In the genomic region with DNA sequence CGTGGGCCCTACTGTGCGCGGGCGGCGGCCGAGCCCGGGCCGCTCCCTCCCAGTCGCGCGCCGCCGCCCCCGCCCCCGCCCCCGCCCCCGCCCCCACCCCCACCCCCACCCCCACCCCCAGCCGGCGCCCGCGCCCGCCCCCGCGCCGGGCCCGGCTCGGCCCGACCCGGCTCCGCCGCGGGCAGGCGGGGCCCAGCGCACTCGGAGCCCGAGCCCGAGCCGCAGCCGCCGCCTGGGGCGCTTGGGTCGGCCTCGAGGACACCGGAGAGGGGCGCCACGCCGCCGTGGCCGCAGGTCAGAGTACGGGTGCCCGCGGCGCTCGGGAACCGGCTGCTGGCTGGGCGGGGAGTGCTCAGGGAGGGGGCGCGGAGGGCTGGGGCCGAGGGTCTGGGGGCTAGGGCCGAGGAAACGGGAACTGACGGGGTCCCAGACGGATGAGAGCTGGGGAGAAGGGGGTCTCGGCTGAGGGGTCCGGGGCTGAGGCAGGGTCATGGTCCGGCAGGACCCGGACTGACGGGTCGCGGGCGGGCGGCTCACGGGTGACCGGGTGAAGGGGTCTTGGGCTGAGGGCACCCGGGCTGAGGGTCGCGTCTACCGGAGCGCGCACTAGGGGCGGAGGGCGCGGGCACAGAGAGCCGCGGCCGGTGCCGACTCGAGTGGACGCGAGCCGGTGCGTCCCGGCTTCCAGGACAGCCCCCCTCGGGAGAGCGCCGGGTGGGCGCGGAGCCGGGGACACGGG, we compare ENCODE assay signal across 1 cellular context.
TF ChIP-seq lines count a peak whose summit lies in the region.

No MANE protein-coding gene starts in this region.

TF ChIP-seq in SK-N-SH, 30 proteins besides CTCF, POLR2A, EP300 and RAD21 (continued from another document):
- TF ChIP-seq, protein P1, sequence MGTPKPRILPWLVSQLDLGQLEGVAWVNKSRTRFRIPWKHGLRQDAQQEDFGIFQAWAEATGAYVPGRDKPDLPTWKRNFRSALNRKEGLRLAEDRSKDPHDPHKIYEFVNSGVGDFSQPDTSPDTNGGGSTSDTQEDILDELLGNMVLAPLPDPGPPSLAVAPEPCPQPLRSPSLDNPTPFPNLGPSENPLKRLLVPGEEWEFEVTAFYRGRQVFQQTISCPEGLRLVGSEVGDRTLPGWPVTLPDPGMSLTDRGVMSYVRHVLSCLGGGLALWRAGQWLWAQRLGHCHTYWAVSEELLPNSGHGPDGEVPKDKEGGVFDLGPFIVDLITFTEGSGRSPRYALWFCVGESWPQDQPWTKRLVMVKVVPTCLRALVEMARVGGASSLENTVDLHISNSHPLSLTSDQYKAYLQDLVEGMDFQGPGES (IDR thresholded peaks at IDR 0.05; ENCODE audit: low read depth, low read length) = no peak
- TF ChIP-seq, protein P2, sequence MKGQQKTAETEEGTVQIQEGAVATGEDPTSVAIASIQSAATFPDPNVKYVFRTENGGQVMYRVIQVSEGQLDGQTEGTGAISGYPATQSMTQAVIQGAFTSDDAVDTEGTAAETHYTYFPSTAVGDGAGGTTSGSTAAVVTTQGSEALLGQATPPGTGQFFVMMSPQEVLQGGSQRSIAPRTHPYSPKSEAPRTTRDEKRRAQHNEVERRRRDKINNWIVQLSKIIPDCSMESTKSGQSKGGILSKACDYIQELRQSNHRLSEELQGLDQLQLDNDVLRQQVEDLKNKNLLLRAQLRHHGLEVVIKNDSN (IDR thresholded peaks at IDR 0.05; ENCODE audit: borderline replicate concordance, low read depth) = no peak
- TF ChIP-seq, protein P3, sequence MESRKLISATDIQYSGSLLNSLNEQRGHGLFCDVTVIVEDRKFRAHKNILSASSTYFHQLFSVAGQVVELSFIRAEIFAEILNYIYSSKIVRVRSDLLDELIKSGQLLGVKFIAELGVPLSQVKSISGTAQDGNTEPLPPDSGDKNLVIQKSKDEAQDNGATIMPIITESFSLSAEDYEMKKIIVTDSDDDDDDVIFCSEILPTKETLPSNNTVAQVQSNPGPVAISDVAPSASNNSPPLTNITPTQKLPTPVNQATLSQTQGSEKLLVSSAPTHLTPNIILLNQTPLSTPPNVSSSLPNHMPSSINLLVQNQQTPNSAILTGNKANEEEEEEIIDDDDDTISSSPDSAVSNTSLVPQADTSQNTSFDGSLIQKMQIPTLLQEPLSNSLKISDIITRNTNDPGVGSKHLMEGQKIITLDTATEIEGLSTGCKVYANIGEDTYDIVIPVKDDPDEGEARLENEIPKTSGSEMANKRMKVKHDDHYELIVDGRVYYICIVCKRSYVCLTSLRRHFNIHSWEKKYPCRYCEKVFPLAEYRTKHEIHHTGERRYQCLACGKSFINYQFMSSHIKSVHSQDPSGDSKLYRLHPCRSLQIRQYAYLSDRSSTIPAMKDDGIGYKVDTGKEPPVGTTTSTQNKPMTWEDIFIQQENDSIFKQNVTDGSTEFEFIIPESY (IDR thresholded peaks at IDR 0.05; ENCODE audit: borderline replicate concordance, low read depth) = no peak
TF ChIP-seq in SK-N-SH: peak in this region for 0.
